ENCODE assay signal across 21 cellular contexts in the genomic region with DNA sequence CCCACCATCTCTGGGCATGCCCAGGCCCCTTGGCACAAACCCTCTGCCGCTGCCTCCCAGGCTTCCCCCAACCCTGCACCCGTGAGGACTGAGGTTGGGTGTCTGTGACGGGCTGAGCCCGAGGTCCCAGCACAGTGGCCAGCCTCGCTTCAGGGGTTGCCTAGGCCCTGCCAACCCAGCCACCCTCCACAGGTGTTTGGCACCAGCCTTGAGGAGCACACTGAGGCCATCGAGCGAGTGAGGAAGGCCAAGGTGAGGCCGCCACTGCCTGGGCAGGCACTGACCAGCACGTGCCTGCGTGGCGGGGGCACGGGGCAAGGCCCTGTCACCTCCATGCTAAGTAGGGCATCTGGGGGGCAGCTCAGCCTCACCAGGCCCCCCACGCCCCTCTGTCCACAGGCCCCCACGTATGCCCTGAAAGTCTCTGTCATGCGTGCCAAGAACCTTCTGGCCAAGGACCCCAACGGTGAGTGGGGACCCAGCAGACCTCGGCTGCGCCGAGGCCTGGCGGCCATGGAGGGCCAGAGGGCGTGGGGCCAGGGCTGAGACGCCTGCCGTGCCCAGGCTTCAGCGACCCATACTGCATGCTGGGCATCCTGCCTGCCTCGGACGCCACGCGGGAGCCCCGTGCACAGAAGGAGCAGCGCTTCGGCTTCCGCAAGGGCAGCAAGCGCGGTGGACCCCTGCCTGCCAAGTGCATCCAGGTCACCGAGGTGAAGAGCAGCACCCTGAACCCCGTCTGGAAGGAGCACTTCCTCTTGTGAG.
"Had no signal": no experiment of that assay in that cellular context is flagged by ENCODE, and none has a peak within 500 bp of the region (broad histone marks: within the 10 kb centered on the region; RNA-seq: fewer than 3 reads in every experiment).

No MANE protein-coding gene starts in this region.

- H3K9me3 ChIP-seq: esophagus squamous epithelium, ovary, right atrium auricular region, testis, tibial nerve had no signal

- H3K27me3 ChIP-seq: ovary, right atrium auricular region, testis had no signal

- H3K4me3 ChIP-seq: esophagus squamous epithelium, lung, ovary, right atrium auricular region, smooth muscle cell, testis, tibial nerve had no signal

- H3K27ac Mint-ChIP-seq: naive thymus-derived CD4-positive, alpha-beta T cell; stimulated activated naive CD8-positive, alpha-beta T cell treated with anti-CD3 and anti-CD28 coated beads, Interleukin-15, amount 100 ng/mL, for 72 hours had no signal

- H3K4me3 Mint-ChIP-seq: neural crest cell had no signal

- DNase-seq: central memory CD4-positive, alpha-beta T cell; cortex of kidney; effector memory CD4-positive, alpha-beta T cell; esophagus squamous epithelium; foreskin fibroblast; kidney; left colon; left ventricle myocardium superior; naive thymus-derived CD4-positive, alpha-beta T cell; nucleus accumbens; ovary; stimulated activated CD4-positive, alpha-beta T cell treated with anti-CD3 and anti-CD28 coated beads, Interleukin-2, amount 100 ng/mL, for 48 hours; stimulated activated naive CD8-positive, alpha-beta T cell treated with anti-CD3 and anti-CD28 coated beads, Interleukin-15, amount 100 ng/mL, for 72 hours; testis had no signal

- H3K4me2 ChIP-seq: smooth muscle cell had no signal

- ATAC-seq: left colon; left ventricle myocardium superior; naive thymus-derived CD4-positive, alpha-beta T cell; stimulated activated naive CD8-positive, alpha-beta T cell treated with anti-CD3 and anti-CD28 coated beads, Interleukin-15, amount 100 ng/mL, for 72 hours had no signal

- H3K36me3 Mint-ChIP-seq: naive thymus-derived CD4-positive, alpha-beta T cell had no signal

- H3K9me3 Mint-ChIP-seq: naive thymus-derived CD4-positive, alpha-beta T cell; neural crest cell; stimulated activated naive CD8-positive, alpha-beta T cell treated with anti-CD3 and anti-CD28 coated beads, Interleukin-15, amount 100 ng/mL, for 72 hours had no signal

- H3K36me3 ChIP-seq: esophagus squamous epithelium, ovary, right atrium auricular region, tibial nerve had no signal

- FAIRE-seq: endometrium, kidney had no signal

- H3K27ac ChIP-seq: epithelial cell of prostate, esophagus squamous epithelium, ovary, right atrium auricular region, testis, tibial nerve had no signal
